Comparison of ENCODE assay signal across 8 cellular contexts in the genomic region with DNA sequence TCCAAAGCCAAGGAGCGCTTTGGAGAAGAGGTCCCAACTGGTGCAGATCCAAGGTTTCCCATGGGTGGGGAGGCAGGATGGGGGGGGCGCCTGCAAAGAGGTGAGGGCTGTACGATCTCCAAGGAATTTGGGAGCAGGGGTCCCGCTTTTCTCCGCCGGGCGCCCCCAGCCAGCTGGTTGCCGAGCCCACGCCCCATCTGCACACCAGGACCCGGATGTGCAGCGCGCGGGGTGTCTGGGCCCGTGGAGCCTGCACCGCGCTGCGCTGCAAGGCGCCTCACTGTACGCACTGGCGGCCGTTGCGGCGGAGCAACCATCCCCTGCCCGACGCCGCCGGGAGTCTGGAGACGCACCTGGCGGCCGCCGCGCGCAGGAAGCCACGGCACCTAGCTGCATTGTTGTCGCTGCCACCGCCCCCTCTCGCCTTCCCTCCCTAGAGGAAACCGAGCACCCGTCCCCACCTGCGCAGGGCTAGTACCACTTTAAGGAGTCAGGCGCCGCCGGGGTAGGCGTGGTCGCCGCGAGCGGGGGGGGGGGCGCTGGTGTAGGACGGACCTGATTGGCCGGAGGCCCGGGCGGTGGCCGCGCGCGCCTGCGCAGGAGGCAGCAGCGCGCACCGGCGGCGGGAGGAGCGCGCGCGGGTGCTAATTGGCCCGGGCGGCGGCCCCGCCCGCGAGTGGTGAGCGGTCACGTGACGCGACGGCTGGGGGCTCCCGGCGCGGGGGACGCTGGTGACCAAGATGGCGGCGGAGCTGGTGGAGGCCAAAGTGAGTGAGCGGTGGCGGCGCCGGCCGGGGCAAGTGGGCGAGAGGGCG. TPM values are rescaled to one million over a fixed set of nuclear protein-coding genes. Genes with fewer than 3 reads are reported as not detected.
DNase-seq lines count a peak whose midpoint lies in the region; ATAC-seq, FAIRE-seq and TF ChIP-seq lines count a peak whose summit lies in the region.

A gene with protein sequence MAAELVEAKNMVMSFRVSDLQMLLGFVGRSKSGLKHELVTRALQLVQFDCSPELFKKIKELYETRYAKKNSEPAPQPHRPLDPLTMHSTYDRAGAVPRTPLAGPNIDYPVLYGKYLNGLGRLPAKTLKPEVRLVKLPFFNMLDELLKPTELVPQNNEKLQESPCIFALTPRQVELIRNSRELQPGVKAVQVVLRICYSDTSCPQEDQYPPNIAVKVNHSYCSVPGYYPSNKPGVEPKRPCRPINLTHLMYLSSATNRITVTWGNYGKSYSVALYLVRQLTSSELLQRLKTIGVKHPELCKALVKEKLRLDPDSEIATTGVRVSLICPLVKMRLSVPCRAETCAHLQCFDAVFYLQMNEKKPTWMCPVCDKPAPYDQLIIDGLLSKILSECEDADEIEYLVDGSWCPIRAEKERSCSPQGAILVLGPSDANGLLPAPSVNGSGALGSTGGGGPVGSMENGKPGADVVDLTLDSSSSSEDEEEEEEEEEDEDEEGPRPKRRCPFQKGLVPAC (plus strand): TSS at position 716 of the 815 bp plus-strand sequence. CDS start 25 bp downstream, at position 741.

- peak within 1 kb of the TSS; percentile 89 for H3K4me3 ChIP-seq in AG09309 (ENCODE audit: control insufficient read depth, low read depth, low read length)
- peak within 1 kb of the TSS; percentile 87 to 88 for H3K4me3 ChIP-seq in kidney (ENCODE audit: low read length in 2 of 2)

- peak within 1 kb of the TSS; percentile 81 to 93 for H3K9ac ChIP-seq in kidney (ENCODE audit: low read length in 2 of 2)

- H3K27ac ChIP-seq in kidney (ENCODE audit: low read depth in 2 of 2, low read length in 2 of 2), result peak within 1 kb of the TSS; percentile 72 to 83

- TF ChIP-seq CTCF in AG09309 (IDR thresholded peaks at IDR 0.05; ENCODE audit: control insufficient read depth, insufficient read depth, low read depth, low read length, missing control alignments) (no peak), kidney (IDR thresholded peaks at IDR 0.05; ENCODE audit: borderline replicate concordance, extremely low read depth, insufficient read depth) (peak; percentile 10)

- DNase-seq in AG09309 (ENCODE audit: low read depth), result peak; percentile 49
- DNase-seq in NCI-H446 (lab: John Stamatoyannopoulos, UW), result peak; percentile 91 to 98
- peak; percentile 95 for DNase-seq in activated CD4-positive, CD25-positive, alpha-beta regulatory T cell treated with anti-CD3 and anti-CD28 coated beads, Interleukin-2, amount 50 U/mL, for 72 hours
- peak; percentile 91 for DNase-seq in cerebellar cortex (ENCODE audit: low spot score)
- peak; percentile 99 for DNase-seq in kidney
- DNase-seq in stimulated activated CD4-positive, alpha-beta T cell treated with anti-CD3 and anti-CD28 coated beads, Interleukin-15, amount 100 ng/mL, for 24 hours, result peak; percentile 94

- no peaks in the 10 kb centered on the region for H3K36me3 ChIP-seq in kidney (ENCODE audit: control insufficient read depth in 1 of 2, insufficient read depth in 2 of 2, low read length in 2 of 2)

- no peaks in the 10 kb centered on the region for H3K9me3 ChIP-seq in kidney (ENCODE audit: control insufficient read depth in 1 of 2, low read length in 2 of 2)

- intact Hi-C loops in kidney (cut with DNase I), result no loop called here

- no peak for FAIRE-seq in kidney (lab: Jason Lieb, UNC)

- ATAC-seq in GM19025 (IDR thresholded peaks at IDR 0.05; ENCODE audit: low read depth, unreplicated experiment) (peak; percentile 77), HG03280 (IDR thresholded peaks at IDR 0.05; ENCODE audit: unreplicated experiment) (peak; percentile 83)

- H3K4me1 ChIP-seq in kidney (ENCODE audit: control insufficient read depth in 1 of 2, insufficient read depth in 1 of 2, low read depth in 1 of 2, low read length in 2 of 2), result peaks cover 0 to 29% of the 10 kb centered on the region in 2 donors

RNA-seq across cellular contexts. Expression of the gene that starts here (rescaled TPM):
- total RNA-seq in kidney, result 25.0 TPM
- polyA plus RNA-seq in kidney (ENCODE audit: insufficient read depth, low read depth, low replicate concordance), result 9.8 TPM

Comparison
In these comparisons a context has a peak if more than half of its experiments do, and no peak if none do; other contexts are left out.
1. Peak in every context shown above with its lines: DNase-seq, ATAC-seq, H3K4me3 ChIP-seq and H3K27ac ChIP-seq.
2. DNase-seq: peak in every context shown above with its lines; median percentile 99 in kidney; 95 in activated CD4-positive, CD25-positive, alpha-beta regulatory T cell treated with anti-CD3 and anti-CD28 coated beads, Interleukin-2, amount 50 U/mL, for 72 hours; 94 in NCI-H446; 94 in stimulated activated CD4-positive, alpha-beta T cell treated with anti-CD3 and anti-CD28 coated beads, Interleukin-15, amount 100 ng/mL, for 24 hours; 91 in cerebellar cortex; 49 in AG09309.